Comparison of ENCODE assay signal across 8 cellular contexts in genomic region chr5:52801329-52801728, GRCh38. TPM values are rescaled to one million over a fixed set of nuclear protein-coding genes. Genes with fewer than 3 reads are reported as not detected.
DNase-seq lines count a peak whose midpoint lies in the region; ATAC-seq and TF ChIP-seq lines count a peak whose summit lies in the region.

No MANE protein-coding gene starts in this region.

- H3K4me1 ChIP-seq in GM23248 (ENCODE audit: insufficient read depth) (peaks cover 30% of the 10 kb centered on the region), Panc1 (ENCODE audit: control insufficient read depth, insufficient read depth, low read length) (peaks cover 28% of the 10 kb centered on the region)

- ATAC-seq in Panc1 = no peak
- no peak for ATAC-seq in naive B cell (ENCODE audit: low read depth in 2 of 2)
- no peak for ATAC-seq in HG03520 (IDR thresholded peaks at IDR 0.05; ENCODE audit: unreplicated experiment)
- no peak for ATAC-seq in GM21515 (IDR thresholded peaks at IDR 0.05; ENCODE audit: unreplicated experiment)

- no peaks in the 10 kb centered on the region for H3K27me3 Mint-ChIP-seq in naive B cell

- peak overlapping the region; percentile 97 for H3K4me2 ChIP-seq in GM23248 (ENCODE audit: unreplicated experiment)

- H3K27me3 ChIP-seq in GM23248 (replicated peaks; ENCODE audit: insufficient read depth) (no peaks in the 10 kb centered on the region), Panc1 (ENCODE audit: control insufficient read depth, insufficient read depth, low read length) (no peaks in the 10 kb centered on the region)

- no peaks in the 10 kb centered on the region for H4K20me1 ChIP-seq in GM23248 (ENCODE audit: insufficient read depth)

- intact Hi-C loops in Panc1 (cut with micrococcal nuclease; ENCODE audit: unreplicated experiment) = no loop called here

- peak; percentile 42 for DNase-seq in GM23248
- DNase-seq in Panc1 (ENCODE audit: low read depth, low spot score) = no peak
- DNase-seq in ecto neural progenitor cell (ENCODE audit: low spot score) = peak; percentile 51
- no peak for DNase-seq in naive B cell
- no peak for DNase-seq in NCI-H446 treated with DMSO at 0.1 percent for 48 hours (lab: John Stamatoyannopoulos, UW)
- no peak for DNase-seq in NCI-H1694 treated with DMSO at 0.1 percent for 48 hours (lab: John Stamatoyannopoulos, UW)

- no peaks in the 10 kb centered on the region for H3K36me3 Mint-ChIP-seq in naive B cell

- H3K9me3 ChIP-seq in GM23248 (ENCODE audit: low read depth) = no peaks in the 10 kb centered on the region
- no peaks in the 10 kb centered on the region for H3K9me3 ChIP-seq in Panc1 (ENCODE audit: control insufficient read depth, insufficient read depth, low read depth, low read length)

- H3K9me3 Mint-ChIP-seq in naive B cell = no peaks in the 10 kb centered on the region

- H3K27ac Mint-ChIP-seq in naive B cell = peak overlapping the region; percentile 12 to 96 (median 74)

- CTCF ChIA-PET in Panc1 (lab: Charles Lee) = no interaction called here

- H3K9me2 ChIP-seq in GM23248 (ENCODE audit: insufficient read depth) = no peaks in the 10 kb centered on the region

- H3K4me3 ChIP-seq in GM23248 = peak overlapping the region; percentile 87
- peak overlapping the region; percentile 73 to 94 for H3K4me3 ChIP-seq in Panc1 (ENCODE audit: low read depth in 2 of 2, low read length in 2 of 2)

- BruUV-seq in Panc1 (replicated peaks; lab: Mats Ljungman, UMichigan) = TSS peak; percentile 81

- H3F3A ChIP-seq in GM23248 (ENCODE audit: insufficient read depth) = peaks cover 40% of the 10 kb centered on the region

- peaks cover 87% of the 10 kb centered on the region for H3K79me2 ChIP-seq in GM23248 (ENCODE audit: insufficient read depth)

- H3K36me3 ChIP-seq in GM23248 (ENCODE audit: low read depth) (peaks cover 37% of the 10 kb centered on the region), Panc1 (ENCODE audit: control insufficient read depth, insufficient read depth, low read length) (peaks cover 23% of the 10 kb centered on the region)

- in situ Hi-C loops in GM23248 (cut with MboI) (no loop called here), Panc1 (cut with HindIII; ENCODE audit: low pct_unique_long_range_greater_than_20kb, low sequenced_read_pairs) (no loop called here)

- TF ChIP-seq CTCF in Panc1 (IDR thresholded peaks at IDR 0.05) = no peak

- 61 to 70% methylated on average over 8 of the region's 8 CpGs for WGBS in GM23248 (ENCODE audit: low coverage in 1 of 2, low lambda C conversion rate in 2 of 2, missing lambda C conversion rate in 2 of 2), 2 experiments

- H3K4me3 Mint-ChIP-seq in naive B cell = peak overlapping the region; percentile 91 to 99 (median 97)

- H3K9ac ChIP-seq in GM23248 = peak overlapping the region; percentile 99

- H3K27ac ChIP-seq in GM23248 = peak overlapping the region; percentile 99
- H3K27ac ChIP-seq in Panc1 (ENCODE audit: low read length) = peak overlapping the region; percentile 86

- POLR2A ChIA-PET in Panc1 (lab: Charles Lee) = no interaction called here

- H3K4me1 Mint-ChIP-seq in naive B cell = peaks cover 32 to 54% (median 46%) of the 10 kb centered on the region in 3 donors

- H2AFZ ChIP-seq in GM23248 = no peak overlapping the region

RNA-seq across cellular contexts. Expression of gene ITGA1, which starts 13.6 kb away (rescaled TPM):
- 18.4 and 18.6 TPM in 2 replicates for total RNA-seq in GM23248 (2014; rRNA removed; shearing (Covaris generic))
- polyA plus RNA-seq in GM23248 (2016; fragmentation: Nextera tagmentation; extraction: Ambion mirVana) = 8.1 and 8.9 TPM in 2 replicates
- total RNA-seq in Panc1 (2021; ENCODE audit: unreplicated experiment) = 1.6 TPM
- 0.06 TPM for polyA plus RNA-seq in Panc1 (2012; ENCODE audit: insufficient read length)
- not detected for polyA plus RNA-seq in naive B cell (ENCODE audit: low read depth in 6 of 6)

RNA-seq across cellular contexts. Expression of gene PELO, which starts 13.6 kb away (rescaled TPM):
- 20.4 and 24.4 TPM in 2 replicates for total RNA-seq in GM23248 (2014; rRNA removed; shearing (Covaris generic))
- polyA plus RNA-seq in GM23248 (2016; fragmentation: Nextera tagmentation; extraction: Ambion mirVana) (25.0 and 25.2 TPM in 2 replicates), naive B cell (ENCODE audit: low read depth in 6 of 6) (1 to 10 TPM; 1.3 to 3.6 (median 1.8) TPM)
- total RNA-seq in Panc1 (2021; ENCODE audit: unreplicated experiment) = 12.4 TPM
- polyA plus RNA-seq in Panc1 (2012; ENCODE audit: insufficient read length) = 9.4 TPM

Comparison
In these comparisons a context has a peak if more than half of its experiments do, and no peak if none do; other contexts are left out.
1. DNase-seq: peak in GM23248 (single experiment) and ecto neural progenitor cell (single experiment); none in Panc1 (single experiment), naive B cell (single experiment), NCI-H446 treated with DMSO at 0.1 percent for 48 hours (single experiment) and NCI-H1694 treated with DMSO at 0.1 percent for 48 hours (single experiment).